Comparison of ENCODE assay signal across 12 cellular contexts in genomic region chr6:129448965-129449364, GRCh38.
DNase-seq lines count a peak whose midpoint lies in the region; ATAC-seq and TF ChIP-seq lines count a peak whose summit lies in the region.
"Had no signal": no experiment of that assay in that cellular context is flagged by ENCODE, and none has a peak within 500 bp of the region (broad histone marks: within the 10 kb centered on the region; RNA-seq: fewer than 3 reads in every experiment).

No MANE protein-coding gene starts in this region.

- no peak for TF ChIP-seq POLR2A in heart left ventricle (IDR thresholded peaks at IDR 0.05)

- no peak overlapping the region for H2BK15ac ChIP-seq in mesenchymal stem cell (ENCODE audit: low read depth, poor library complexity, severe bottlenecking)

- H3K36me3 ChIP-seq in heart left ventricle (peaks cover 0 to 86% (median 19%) of the 10 kb centered on the region in 9 donors), mesenchymal stem cell (ENCODE audit: control insufficient read depth in 1 of 2, insufficient read depth in 2 of 2, low read depth in 1 of 2, low read length in 2 of 2) (no peaks in the 10 kb centered on the region)
- H3K36me3 ChIP-seq: neutrophil had no signal

- H3K36me3 Mint-ChIP-seq in activated CD8-positive, alpha-beta T cell treated with anti-CD3 and anti-CD28 coated beads for 36 hours (ENCODE audit: low read depth): peaks cover 17% of the 10 kb centered on the region

- H3K27me3 ChIP-seq in heart left ventricle: no peaks in the 10 kb centered on the region
- no peaks in the 10 kb centered on the region for H3K27me3 ChIP-seq in mesenchymal stem cell (ENCODE audit: control insufficient read depth in 1 of 2, insufficient read depth in 1 of 2, low read length in 2 of 2)
- H3K27me3 ChIP-seq: neutrophil had no signal

- H2BK12ac ChIP-seq in mesenchymal stem cell (ENCODE audit: low read length in 2 of 2): no peak overlapping the region

- no peak overlapping the region for H2AK5ac ChIP-seq in mesenchymal stem cell (ENCODE audit: low read length, severe bottlenecking)

- H3K4ac ChIP-seq in mesenchymal stem cell (ENCODE audit: low read depth in 1 of 2, low read length in 2 of 2): no peak overlapping the region

- H3K9me3 ChIP-seq in heart left ventricle (no peaks in the 10 kb centered on the region), mesenchymal stem cell (ENCODE audit: control insufficient read depth, low read length) (no peaks in the 10 kb centered on the region)
- H3K9me3 ChIP-seq: neutrophil had no signal

- H3K4me1 ChIP-seq in heart left ventricle: peaks cover 0 to 9% (median 0%) of the 10 kb centered on the region in 12 donors
- no peaks in the 10 kb centered on the region for H3K4me1 ChIP-seq in mesenchymal stem cell (ENCODE audit: control insufficient read depth, insufficient read depth, low read depth, low read length)

- POLR2A ChIA-PET in activated CD8-positive, alpha-beta T cell treated with anti-CD3 and anti-CD28 coated beads for 36 hours (lab: Charles Lee): no interaction called here

- no peak overlapping the region for H3K14ac ChIP-seq in mesenchymal stem cell (ENCODE audit: low read length in 2 of 2)

- no peak overlapping the region for H2BK120ac ChIP-seq in mesenchymal stem cell (ENCODE audit: low read depth, low read length)

- H3K4me2 ChIP-seq in mesenchymal stem cell (ENCODE audit: low read length, poor library complexity, severe bottlenecking): no peak overlapping the region

- peaks cover 3% of the 10 kb centered on the region for H3K9me3 Mint-ChIP-seq in activated CD8-positive, alpha-beta T cell treated with anti-CD3 and anti-CD28 coated beads for 36 hours

- DNase-seq in GM20000 (ENCODE audit: low spot score) (peak; percentile 73), GM03348 (ENCODE audit: low spot score) (no peak), heart left ventricle (no peak), mesenchymal stem cell (no peak)
- no peak for DNase-seq in activated CD8-positive, alpha-beta T cell treated with anti-CD3 and anti-CD28 coated beads for 36 hours
- DNase-seq in effector CD4-positive, alpha-beta T cell: no peak
- DNase-seq: HCEC 1CT; NCI-H1092; stimulated activated CD4-positive, alpha-beta T cell treated with anti-CD3 and anti-CD28 coated beads, Interleukin-2, amount 100 ng/mL, for 24 hours had no signal

- peak; percentile 96 for ATAC-seq in GM18861 (IDR thresholded peaks at IDR 0.05; ENCODE audit: unreplicated experiment)
- peak; percentile 99 for ATAC-seq in HG03025 (IDR thresholded peaks at IDR 0.05; ENCODE audit: low FRiP score, unreplicated experiment)
- peak; percentile 84 for ATAC-seq in activated CD8-positive, alpha-beta T cell treated with anti-CD3 and anti-CD28 coated beads for 36 hours
- no peak for ATAC-seq in heart left ventricle

- intact Hi-C loops in activated CD8-positive, alpha-beta T cell treated with anti-CD3 and anti-CD28 coated beads for 36 hours (cut with micrococcal nuclease): loop anchor here (2.0 kb wide), 1 partner anchor 42 kb away; no protein-coding TSS in a partner anchor
- intact Hi-C loops in heart left ventricle (cut with DNase I): no loop called here

- H3K27ac ChIP-seq in heart left ventricle: no peak overlapping the region
- H3K27ac ChIP-seq in mesenchymal stem cell (ENCODE audit: low read length, poor library complexity, severe bottlenecking): no peak overlapping the region
- H3K27ac ChIP-seq: neutrophil had no signal

- no peak overlapping the region for H3K9ac ChIP-seq in mesenchymal stem cell (ENCODE audit: low read length)

- CTCF ChIA-PET in activated CD8-positive, alpha-beta T cell treated with anti-CD3 and anti-CD28 coated beads for 36 hours (lab: Charles Lee): no interaction called here

- no peaks in the 10 kb centered on the region for H3K79me1 ChIP-seq in mesenchymal stem cell (replicated peaks; ENCODE audit: low read length, poor library complexity, severe bottlenecking)

- H2BK5ac ChIP-seq in mesenchymal stem cell (ENCODE audit: low read depth, low read length, poor library complexity, severe bottlenecking): no peak overlapping the region

- H3K18ac ChIP-seq in mesenchymal stem cell (ENCODE audit: low read depth in 1 of 2, low read length in 2 of 2): no peak overlapping the region

- no peak overlapping the region for H4K8ac ChIP-seq in mesenchymal stem cell (ENCODE audit: low read length)

- H4K91ac ChIP-seq in mesenchymal stem cell (ENCODE audit: low read length): no peak overlapping the region

- H3K4me1 Mint-ChIP-seq in activated CD8-positive, alpha-beta T cell treated with anti-CD3 and anti-CD28 coated beads for 36 hours (ENCODE audit: low read depth): peaks cover 85% of the 10 kb centered on the region

- H3K4me3 Mint-ChIP-seq in activated CD8-positive, alpha-beta T cell treated with anti-CD3 and anti-CD28 coated beads for 36 hours: no peak overlapping the region

- H3K4me3 ChIP-seq in heart left ventricle (no peak overlapping the region), mesenchymal stem cell (ENCODE audit: insufficient read depth in 1 of 2, low read depth in 1 of 2, low read length in 2 of 2) (no peak overlapping the region)

- TF ChIP-seq CTCF in GM20000 (IDR thresholded peaks at IDR 0.05; ENCODE audit: extremely low read depth, missing control alignments) (no peak), heart left ventricle (IDR thresholded peaks at IDR 0.05) (no peak)
- TF ChIP-seq CTCF in activated CD8-positive, alpha-beta T cell treated with anti-CD3 and anti-CD28 coated beads for 36 hours (IDR thresholded peaks at IDR 0.05): no peak

- H3K27me3 Mint-ChIP-seq in activated CD8-positive, alpha-beta T cell treated with anti-CD3 and anti-CD28 coated beads for 36 hours: no peaks in the 10 kb centered on the region

- no peak overlapping the region for H3K23ac ChIP-seq in mesenchymal stem cell (ENCODE audit: low read length in 2 of 2)

- peak overlapping the region; percentile 75 for H3K27ac Mint-ChIP-seq in activated CD8-positive, alpha-beta T cell treated with anti-CD3 and anti-CD28 coated beads for 36 hours

- no peak overlapping the region for H2AFZ ChIP-seq in mesenchymal stem cell (ENCODE audit: low read depth, low read length)

Comparison
In these comparisons a context has a peak if more than half of its experiments do, and no peak if none do; other contexts are left out.
1. ATAC-seq: peak in GM18861 (single experiment), HG03025 (single experiment) and activated CD8-positive, alpha-beta T cell treated with anti-CD3 and anti-CD28 coated beads for 36 hours (single experiment); none in heart left ventricle (0 of 4).